In genomic region chr18:48851563-48851962, GRCh38 we compare ENCODE assay signal across 12 cellular contexts.
DNase-seq lines count a peak whose midpoint lies in the region; ATAC-seq, FAIRE-seq and TF ChIP-seq lines count a peak whose summit lies in the region.
"Had no signal": no experiment of that assay in that cellular context is flagged by ENCODE, and none has a peak within 500 bp of the region (broad histone marks: within the 10 kb centered on the region; RNA-seq: fewer than 3 reads in every experiment).

No MANE protein-coding gene starts in this region.

- intact Hi-C loops in activated CD8-positive, alpha-beta T cell treated with anti-CD3 and anti-CD28 coated beads for 36 hours (cut with micrococcal nuclease), result no loop called here
- intact Hi-C loops in right cardiac atrium (cut with DNase I), result loop anchor here in 1 of 4 donors (5.0 kb wide), 1 partner anchor 76 kb away; no protein-coding TSS in a partner anchor

- H3K4me3 Mint-ChIP-seq in activated CD8-positive, alpha-beta T cell treated with anti-CD3 and anti-CD28 coated beads for 36 hours, result no peak overlapping the region

- CTCF ChIA-PET in activated CD8-positive, alpha-beta T cell treated with anti-CD3 and anti-CD28 coated beads for 36 hours (lab: Charles Lee), result interaction anchor here (0.9 kb wide), 1 partner anchor 190 kb away, joined by 3 read pairs; no protein-coding TSS in a partner anchor

- H3K4me1 ChIP-seq in right cardiac atrium (ENCODE audit: control insufficient read depth, insufficient read depth, low read length) (peaks cover 28% of the 10 kb centered on the region), small intestine (ENCODE audit: control insufficient read depth in 2 of 2, insufficient read depth in 1 of 2, low read depth in 1 of 2, low read length in 1 of 2) (no peaks in the 10 kb centered on the region)
- H3K4me1 ChIP-seq: Caco-2 had no signal

- POLR2A ChIA-PET in activated CD8-positive, alpha-beta T cell treated with anti-CD3 and anti-CD28 coated beads for 36 hours (lab: Charles Lee), result interaction anchor here (1.5 kb wide), 1 partner anchor 10 kb away, joined by 3 read pairs; no protein-coding TSS in a partner anchor

- no peaks in the 10 kb centered on the region for H3K27me3 Mint-ChIP-seq in activated CD8-positive, alpha-beta T cell treated with anti-CD3 and anti-CD28 coated beads for 36 hours

- no peak for FAIRE-seq in small intestine (lab: Jason Lieb, UNC)

- peak overlapping the region; percentile 88 for H3K27ac ChIP-seq in right cardiac atrium (ENCODE audit: low read length)
- peak overlapping the region in 1 of 2 donors; percentile 4 for H3K27ac ChIP-seq in small intestine (ENCODE audit: low read depth in 1 of 2, low read length in 1 of 2)
- H3K27ac ChIP-seq: epithelial cell of prostate had no signal

- WGBS in right cardiac atrium, result 29% methylated on average over 7 of the region's 7 CpGs
- 55 to 93% (median 73%) methylated on average over 7 of the region's 7 CpGs for WGBS in small intestine, 3 donors

- peak; percentile 50 for ATAC-seq in activated CD8-positive, alpha-beta T cell treated with anti-CD3 and anti-CD28 coated beads for 36 hours
- ATAC-seq in right cardiac atrium, result peak; percentile 76 to 79
- no peak for ATAC-seq in HG03025 (IDR thresholded peaks at IDR 0.05; ENCODE audit: low FRiP score, unreplicated experiment)
- no peak for ATAC-seq in HG02588 (IDR thresholded peaks at IDR 0.05; ENCODE audit: unreplicated experiment)

- no peaks in the 10 kb centered on the region for H3K36me3 Mint-ChIP-seq in activated CD8-positive, alpha-beta T cell treated with anti-CD3 and anti-CD28 coated beads for 36 hours (ENCODE audit: low read depth)

- peak; percentile 71 for DNase-seq in CD1c-positive myeloid dendritic cell (ENCODE audit: extremely low spot score)
- peak; percentile 43 for DNase-seq in activated CD8-positive, alpha-beta T cell treated with anti-CD3 and anti-CD28 coated beads for 36 hours
- peak; percentile 80 to 92 (median 89) for DNase-seq in right cardiac atrium
- DNase-seq in pons (ENCODE audit: low spot score), result peak; percentile 78
- DNase-seq in NCI-H1436 treated with DMSO at 0.1 percent for 48 hours (lab: John Stamatoyannopoulos, UW), result no peak
- DNase-seq in small intestine, result no peak
- DNase-seq: activated CD8-positive, alpha-beta memory T cell treated with anti-CD3 and anti-CD28 coated beads, Interleukin-2, amount 50 U/mL, for 4 hours; Caco-2; NCI-H1417 had no signal

- no peaks in the 10 kb centered on the region for H3K36me3 ChIP-seq in small intestine (ENCODE audit: control insufficient read depth in 2 of 2, insufficient read depth in 2 of 2, low read length in 2 of 2)

- H3K27me3 ChIP-seq in right cardiac atrium (ENCODE audit: control insufficient read depth, insufficient read depth) (no peaks in the 10 kb centered on the region), small intestine (ENCODE audit: control insufficient read depth in 2 of 2, insufficient read depth in 2 of 2, low read length in 2 of 2) (no peaks in the 10 kb centered on the region)

- H3K27ac Mint-ChIP-seq in activated CD8-positive, alpha-beta T cell treated with anti-CD3 and anti-CD28 coated beads for 36 hours, result no peak overlapping the region

- H3K4me1 Mint-ChIP-seq in activated CD8-positive, alpha-beta T cell treated with anti-CD3 and anti-CD28 coated beads for 36 hours (ENCODE audit: low read depth), result peaks cover 41% of the 10 kb centered on the region

- H3K9me3 ChIP-seq in right cardiac atrium (ENCODE audit: control insufficient read depth, low read length), result no peaks in the 10 kb centered on the region
- no peaks in the 10 kb centered on the region for H3K9me3 ChIP-seq in small intestine (ENCODE audit: control insufficient read depth, low read depth)
- H3K9me3 ChIP-seq: Caco-2 had no signal

- H3K9me3 Mint-ChIP-seq in activated CD8-positive, alpha-beta T cell treated with anti-CD3 and anti-CD28 coated beads for 36 hours, result no peaks in the 10 kb centered on the region

- TF ChIP-seq CTCF in activated CD8-positive, alpha-beta T cell treated with anti-CD3 and anti-CD28 coated beads for 36 hours (IDR thresholded peaks at IDR 0.05), result no peak

- no peak overlapping the region for H3K4me3 ChIP-seq in right cardiac atrium (ENCODE audit: low read length)
- H3K4me3 ChIP-seq in small intestine (ENCODE audit: low read depth in 1 of 2, low read length in 2 of 2), result no peak overlapping the region

Comparison
In these comparisons a context has a peak if more than half of its experiments do, and no peak if none do; other contexts are left out.
1. DNase-seq: peak in CD1c-positive myeloid dendritic cell (single experiment), activated CD8-positive, alpha-beta T cell treated with anti-CD3 and anti-CD28 coated beads for 36 hours (single experiment), right cardiac atrium (3 of 3) and pons (single experiment); none in NCI-H1436 treated with DMSO at 0.1 percent for 48 hours (single experiment) and small intestine (single experiment).
2. ATAC-seq: peak in activated CD8-positive, alpha-beta T cell treated with anti-CD3 and anti-CD28 coated beads for 36 hours (single experiment) and right cardiac atrium (2 of 2); none in HG03025 (single experiment) and HG02588 (single experiment).